15 cellular contexts compared by ENCODE assay signal in genomic region chr20:37972256-37973058, GRCh38.
A peak's percentile ranks its signal among the peaks of the same experiment; 100 is the strongest.
DNase-seq lines count a peak whose midpoint lies in the region; ATAC-seq, FAIRE-seq and TF ChIP-seq lines count a peak whose summit lies in the region.
"Had no signal": no experiment of that assay in that cellular context is flagged by ENCODE, and none has a peak within 500 bp of the region (broad histone marks: within the 10 kb centered on the region; RNA-seq: fewer than 3 reads in every experiment).

No MANE protein-coding gene starts in this region.

- no peaks in the 10 kb centered on the region for H3K79me2 ChIP-seq in Karpas-422 (ENCODE audit: low read length)

- H3K36me3 ChIP-seq in colonic mucosa (no peaks in the 10 kb centered on the region), tibial nerve (peaks cover 0 to 6% (median 0%) of the 10 kb centered on the region in 3 donors), Karpas-422 (ENCODE audit: insufficient read depth, low read length) (no peaks in the 10 kb centered on the region), heart left ventricle (no peaks in the 10 kb centered on the region)
- H3K36me3 ChIP-seq: BLaER1 treated with 17β-estradiol and CSF1 and Interleukin-3, amounts not matched to agents 10 nM and 100 nM had no signal

- H4K20me1 ChIP-seq in Karpas-422 (ENCODE audit: insufficient read depth, low read depth, low read length): no peaks in the 10 kb centered on the region
- H4K20me1 ChIP-seq: BLaER1 treated with 17β-estradiol and CSF1 and Interleukin-3, amounts not matched to agents 10 nM and 100 nM had no signal

- no peak for TF ChIP-seq EP300 in tibial nerve (IDR thresholded peaks at IDR 0.05)

- CTCF ChIA-PET in activated CD8-positive, alpha-beta T cell treated with anti-CD3 and anti-CD28 coated beads, Interleukin-2, amount 10 ng/mL, durations not matched to agents 7 days and 5 days (lab: Charles Lee): no interaction called here
- CTCF ChIA-PET in activated CD8-positive, alpha-beta T cell treated with anti-CD3 and anti-CD28 coated beads for 36 hours (lab: Charles Lee): no interaction called here

- H2AFZ ChIP-seq in Karpas-422 (ENCODE audit: low read length): no peak overlapping the region
- H2AFZ ChIP-seq: GM23248 had no signal

- H3K9me3 ChIP-seq in colonic mucosa: no peaks in the 10 kb centered on the region
- H3K9me3 ChIP-seq in tibial nerve: peaks cover 0 to 20% (median 4%) of the 10 kb centered on the region in 4 donors
- no peaks in the 10 kb centered on the region for H3K9me3 ChIP-seq in Karpas-422 (ENCODE audit: low read length)
- H3K9me3 ChIP-seq in heart left ventricle: peaks cover 0 to 14% (median 4%) of the 10 kb centered on the region in 12 donors

- no peak overlapping the region for H3K27ac Mint-ChIP-seq in activated CD8-positive, alpha-beta T cell treated with anti-CD3 and anti-CD28 coated beads, Interleukin-2, amount 10 ng/mL, durations not matched to agents 7 days and 5 days
- no peak overlapping the region for H3K27ac Mint-ChIP-seq in activated CD8-positive, alpha-beta T cell treated with anti-CD3 and anti-CD28 coated beads for 36 hours
- H3K27ac Mint-ChIP-seq: H9 had no signal

- H3K4me2 ChIP-seq in Karpas-422 (ENCODE audit: low read depth, low read length, poor library complexity, severe bottlenecking): no peak overlapping the region

- peak; percentile 65 for FAIRE-seq in HTR-8/SVneo (lab: Jason Lieb, UNC)

- peak; percentile 14 for DNase-seq in activated CD8-positive, alpha-beta T cell treated with anti-CD3 and anti-CD28 coated beads, Interleukin-2, amount 10 ng/mL, durations not matched to agents 7 days and 5 days
- no peak for DNase-seq in activated CD8-positive, alpha-beta T cell treated with anti-CD3 and anti-CD28 coated beads for 36 hours
- DNase-seq in HTR-8/SVneo (ENCODE audit: insufficient read length, low spot score) (no peak), colonic mucosa (peak; percentile 10), islet precursor cell (peak; percentile 20), tibial nerve (ENCODE audit: low spot score in 2 of 2) (no peak), Karpas-422 (no peak), heart left ventricle (no peak)
- DNase-seq: CD4-positive, CD25-positive, alpha-beta regulatory T cell; DMS53; GF-D8; GM23248; H9 had no signal

- H3K27me3 ChIP-seq in colonic mucosa (no peaks in the 10 kb centered on the region), tibial nerve (no peaks in the 10 kb centered on the region), Karpas-422 (ENCODE audit: low read length) (no peaks in the 10 kb centered on the region), heart left ventricle (no peaks in the 10 kb centered on the region)
- H3K27me3 ChIP-seq: BLaER1 treated with 17β-estradiol and CSF1 and Interleukin-3, amounts not matched to agents 10 nM and 100 nM had no signal

- H3K27ac ChIP-seq in colonic mucosa: no peak overlapping the region
- no peak overlapping the region for H3K27ac ChIP-seq in tibial nerve
- H3K27ac ChIP-seq in Karpas-422 (ENCODE audit: low read length): no peak overlapping the region
- H3K27ac ChIP-seq in heart left ventricle: no peak overlapping the region
- H3K27ac ChIP-seq: 22Rv1; BLaER1 treated with 17β-estradiol and CSF1 and Interleukin-3, amounts not matched to agents 10 nM and 100 nM; GM23248 had no signal

- H3K4me1 Mint-ChIP-seq in activated CD8-positive, alpha-beta T cell treated with anti-CD3 and anti-CD28 coated beads, Interleukin-2, amount 10 ng/mL, durations not matched to agents 7 days and 5 days (ENCODE audit: low read depth): peaks cover 10% of the 10 kb centered on the region
- peaks cover 5% of the 10 kb centered on the region for H3K4me1 Mint-ChIP-seq in activated CD8-positive, alpha-beta T cell treated with anti-CD3 and anti-CD28 coated beads for 36 hours (ENCODE audit: low read depth)

- H3K9me2 ChIP-seq in Karpas-422 (replicated peaks; ENCODE audit: insufficient read depth, low read length): no peaks in the 10 kb centered on the region

- TF ChIP-seq POLR2A in tibial nerve (IDR thresholded peaks at IDR 0.05) (no peak), heart left ventricle (IDR thresholded peaks at IDR 0.05) (no peak)

- ATAC-seq in activated CD8-positive, alpha-beta T cell treated with anti-CD3 and anti-CD28 coated beads, Interleukin-2, amount 10 ng/mL, durations not matched to agents 7 days and 5 days: no peak
- ATAC-seq in activated CD8-positive, alpha-beta T cell treated with anti-CD3 and anti-CD28 coated beads for 36 hours: no peak
- ATAC-seq in heart left ventricle: no peak

- H3K27me3 Mint-ChIP-seq in activated CD8-positive, alpha-beta T cell treated with anti-CD3 and anti-CD28 coated beads, Interleukin-2, amount 10 ng/mL, durations not matched to agents 7 days and 5 days (ENCODE audit: low read depth): peaks cover 4% of the 10 kb centered on the region
- H3K27me3 Mint-ChIP-seq in activated CD8-positive, alpha-beta T cell treated with anti-CD3 and anti-CD28 coated beads for 36 hours: no peaks in the 10 kb centered on the region
- H3K27me3 Mint-ChIP-seq: CD4-positive, CD25-positive, alpha-beta regulatory T cell had no signal

- POLR2A ChIA-PET in activated CD8-positive, alpha-beta T cell treated with anti-CD3 and anti-CD28 coated beads, Interleukin-2, amount 10 ng/mL, durations not matched to agents 7 days and 5 days (lab: Charles Lee): no interaction called here
- POLR2A ChIA-PET in activated CD8-positive, alpha-beta T cell treated with anti-CD3 and anti-CD28 coated beads for 36 hours (lab: Charles Lee): no interaction called here

- H3K4me1 ChIP-seq in colonic mucosa (no peaks in the 10 kb centered on the region), tibial nerve (no peaks in the 10 kb centered on the region), Karpas-422 (ENCODE audit: low read length) (no peaks in the 10 kb centered on the region), heart left ventricle (peaks cover 0 to 8% (median 0%) of the 10 kb centered on the region in 12 donors)

- no peak overlapping the region for H3K4me3 ChIP-seq in colonic mucosa
- no peak overlapping the region for H3K4me3 ChIP-seq in tibial nerve
- H3K4me3 ChIP-seq in Karpas-422 (ENCODE audit: low read length): no peak overlapping the region
- no peak overlapping the region for H3K4me3 ChIP-seq in heart left ventricle
- H3K4me3 ChIP-seq: BLaER1 treated with 17β-estradiol and CSF1 and Interleukin-3, amounts not matched to agents 10 nM and 100 nM; GM23248 had no signal

- WGBS in tibial nerve, 2 donors: 86 to 91% methylated on average over 7 of the region's 7 CpGs
- 87 to 92% (median 89%) methylated on average over 7 of the region's 7 CpGs for WGBS in heart left ventricle, 4 donors

- no peak for TF ChIP-seq CTCF in activated CD8-positive, alpha-beta T cell treated with anti-CD3 and anti-CD28 coated beads for 36 hours (IDR thresholded peaks at IDR 0.05)
- TF ChIP-seq CTCF in colonic mucosa (IDR thresholded peaks at IDR 0.05) (no peak), tibial nerve (IDR thresholded peaks at IDR 0.05) (no peak), heart left ventricle (IDR thresholded peaks at IDR 0.05) (no peak)

- intact Hi-C loops in activated CD8-positive, alpha-beta T cell treated with anti-CD3 and anti-CD28 coated beads for 36 hours (cut with micrococcal nuclease): no loop called here
- intact Hi-C loops in colonic mucosa (cut with DNase I): no loop called here
- intact Hi-C loops in heart left ventricle (cut with DNase I): no loop called here

- peaks cover 12% of the 10 kb centered on the region for H3K9me3 Mint-ChIP-seq in activated CD8-positive, alpha-beta T cell treated with anti-CD3 and anti-CD28 coated beads, Interleukin-2, amount 10 ng/mL, durations not matched to agents 7 days and 5 days (ENCODE audit: insufficient read depth)
- H3K9me3 Mint-ChIP-seq in activated CD8-positive, alpha-beta T cell treated with anti-CD3 and anti-CD28 coated beads for 36 hours: peaks cover 10% of the 10 kb centered on the region

- H3K4me3 Mint-ChIP-seq in activated CD8-positive, alpha-beta T cell treated with anti-CD3 and anti-CD28 coated beads, Interleukin-2, amount 10 ng/mL, durations not matched to agents 7 days and 5 days: no peak overlapping the region
- H3K4me3 Mint-ChIP-seq in activated CD8-positive, alpha-beta T cell treated with anti-CD3 and anti-CD28 coated beads for 36 hours: no peak overlapping the region
- H3K4me3 Mint-ChIP-seq: CD4-positive, CD25-positive, alpha-beta regulatory T cell had no signal

- no peaks in the 10 kb centered on the region for H3K36me3 Mint-ChIP-seq in activated CD8-positive, alpha-beta T cell treated with anti-CD3 and anti-CD28 coated beads, Interleukin-2, amount 10 ng/mL, durations not matched to agents 7 days and 5 days (ENCODE audit: low read depth)
- peaks cover 6% of the 10 kb centered on the region for H3K36me3 Mint-ChIP-seq in activated CD8-positive, alpha-beta T cell treated with anti-CD3 and anti-CD28 coated beads for 36 hours (ENCODE audit: low read depth)

- H3K9ac ChIP-seq in colonic mucosa (ENCODE audit: low read depth in 2 of 2, low read length in 2 of 2) (no peak overlapping the region), Karpas-422 (ENCODE audit: low read length) (no peak overlapping the region)
- H3K9ac ChIP-seq: BLaER1 treated with 17β-estradiol and CSF1 and Interleukin-3, amounts not matched to agents 10 nM and 100 nM; GM23248 had no signal

Comparison
In these comparisons a context has a peak if more than half of its experiments do, and no peak if none do; other contexts are left out.
1. DNase-seq: peak in activated CD8-positive, alpha-beta T cell treated with anti-CD3 and anti-CD28 coated beads, Interleukin-2, amount 10 ng/mL, durations not matched to agents 7 days and 5 days (single experiment), colonic mucosa (single experiment) and islet precursor cell (single experiment); none in activated CD8-positive, alpha-beta T cell treated with anti-CD3 and anti-CD28 coated beads for 36 hours (single experiment), HTR-8/SVneo (single experiment), tibial nerve (0 of 2), Karpas-422 (single experiment) and heart left ventricle (0 of 5).